Comparison of ENCODE assay signal across 26 cellular contexts in genomic region chr1:209015092-209015491, GRCh38.
"Had no signal": no experiment of that assay in that cellular context is flagged by ENCODE, and none has a peak within 500 bp of the region (broad histone marks: within the 10 kb centered on the region; RNA-seq: fewer than 3 reads in every experiment).

No MANE protein-coding gene starts in this region.

- H3K9me3 ChIP-seq: neutrophil, right lobe of liver, thoracic aorta, thyroid gland, vagina had no signal

- H3K9ac ChIP-seq: parathyroid adenoma had no signal

- H3K27me3 ChIP-seq: neutrophil, right lobe of liver, sigmoid colon, stomach, thyroid gland, tibial nerve, upper lobe of left lung, vagina had no signal

- H3K36me3 ChIP-seq: neutrophil, right lobe of liver, sigmoid colon, stomach, thoracic aorta, thyroid gland, tibial nerve, upper lobe of left lung, vagina had no signal

- H3K4me1 ChIP-seq: parathyroid adenoma, psoas muscle, right lobe of liver, sigmoid colon, thyroid gland, tibial nerve, upper lobe of left lung, vagina had no signal

- FAIRE-seq: small intestine, urothelium cell line had no signal

- H3K79me2 ChIP-seq: parathyroid adenoma had no signal

- H3K4me3 ChIP-seq: psoas muscle, right lobe of liver, sigmoid colon, stomach, thoracic aorta, thyroid gland, tibial nerve, upper lobe of left lung, vagina had no signal

- ATAC-seq: natural killer cell treated with Interleukin-12 subunit alpha and Interleukin-12 subunit beta and Interleukin-15 and Interleukin-18, amount 100 ng/mL, for 72 hours; psoas muscle; right cardiac atrium; right lobe of liver; stimulated activated effector memory CD8-positive, alpha-beta T cell treated with anti-CD3 and anti-CD28 coated beads, Interleukin-12 subunit alpha, Interleukin-12 subunit beta, amount 100 ng/mL, for 72 hours; stimulated activated naive B cell treated with anti-CD40 and anti-IgM and Interleukin-4, amounts not matched to agents 10 μg/mL and 1 μg/mL and 100 μg/mL, for 72 hours had no signal

- DNase-seq: nephron progenitor cell; nucleus accumbens; posterior cingulate gyrus; psoas muscle; right cardiac atrium; right lobe of liver; sigmoid colon; small intestine; stimulated activated CD4-positive, alpha-beta T cell treated with anti-CD3 and anti-CD28 coated beads, Interleukin-15, amount 100 ng/mL, for 24 hours; stimulated activated CD4-positive, alpha-beta T cell treated with anti-CD3 and anti-CD28 coated beads, Interleukin-2, amount 100 ng/mL, for 24 hours; stimulated activated CD4-positive, alpha-beta T cell treated with anti-CD3 and anti-CD28 coated beads, Interleukin-2, amount 100 ng/mL, for 48 hours; stimulated activated CD4-positive, alpha-beta T cell treated with anti-CD3 and anti-CD28 coated beads, Interleukin-4, amount 100 ng/mL, for 24 hours; stimulated activated naive B cell treated with anti-CD40 and anti-IgM and Interleukin-4, amounts not matched to agents 10 μg/mL and 1 μg/mL and 100 μg/mL, for 72 hours; stimulated activated naive CD4-positive, alpha-beta T cell treated with Interleukin-2 at 50 U/mL for 16 hours; stomach; thyroid gland; trophoblast cell; upper lobe of left lung had no signal

- H2AFZ ChIP-seq: parathyroid adenoma had no signal

- H3K27ac ChIP-seq: neutrophil, parathyroid adenoma, psoas muscle, right lobe of liver, sigmoid colon, stomach, thoracic aorta, thyroid gland, tibial nerve, upper lobe of left lung, vagina had no signal
